26 cellular contexts compared by ENCODE assay signal in genomic region chr3:52257911-52258310, GRCh38. TPM values are rescaled to one million over a fixed set of nuclear protein-coding genes. Genes with fewer than 3 reads are reported as not detected.
DNase-seq lines count a peak whose midpoint lies in the region; ATAC-seq and TF ChIP-seq lines count a peak whose summit lies in the region.
"Had no signal": no experiment of that assay in that cellular context is flagged by ENCODE, and none has a peak within 500 bp of the region (broad histone marks: within the 10 kb centered on the region; RNA-seq: fewer than 3 reads in every experiment).

No MANE protein-coding gene starts in this region.

- no peak overlapping the region for H3K27ac ChIP-seq in spleen
- H3K27ac ChIP-seq in psoas muscle = no peak overlapping the region
- H3K27ac ChIP-seq: A549, BLaER1, left lung, uterus had no signal

- H3K4me1 Mint-ChIP-seq in activated naive CD4-positive, alpha-beta T cell treated with anti-CD3 and anti-CD28 coated beads for 36 hours (ENCODE audit: low read depth) = peaks cover 95% of the 10 kb centered on the region
- H3K4me1 Mint-ChIP-seq in activated T-helper 2 cell treated with anti-CD3 and anti-CD28 coated beads, Interferon-gamma antibody, Interleukin-2, Interleukin-4, amounts not matched to agents 10 μg/mL and 5 μg/mL and 100 μg/mL, durations not matched to agents 14 hours and 24 hours and 36 hours (ENCODE audit: low read depth) = peaks cover 82% of the 10 kb centered on the region
- H3K4me1 Mint-ChIP-seq in endothelial cell (ENCODE audit: unreplicated experiment) = peaks cover 11% of the 10 kb centered on the region
- peaks cover 81% of the 10 kb centered on the region for H3K4me1 Mint-ChIP-seq in stimulated activated effector memory CD8-positive, alpha-beta T cell treated with anti-CD3 and anti-CD28 coated beads, Interleukin-12 subunit alpha, Interleukin-12 subunit beta, amount 100 ng/mL, for 72 hours
- H3K4me1 Mint-ChIP-seq: H9, neural crest cell had no signal

- H3K9me3 Mint-ChIP-seq in activated naive CD4-positive, alpha-beta T cell treated with anti-CD3 and anti-CD28 coated beads for 36 hours = no peaks in the 10 kb centered on the region
- H3K9me3 Mint-ChIP-seq in activated T-helper 2 cell treated with anti-CD3 and anti-CD28 coated beads, Interferon-gamma antibody, Interleukin-2, Interleukin-4, amounts not matched to agents 10 μg/mL and 5 μg/mL and 100 μg/mL, durations not matched to agents 14 hours and 24 hours and 36 hours = no peaks in the 10 kb centered on the region
- no peaks in the 10 kb centered on the region for H3K9me3 Mint-ChIP-seq in endothelial cell (ENCODE audit: unreplicated experiment)
- H3K9me3 Mint-ChIP-seq in stimulated activated effector memory CD8-positive, alpha-beta T cell treated with anti-CD3 and anti-CD28 coated beads, Interleukin-12 subunit alpha, Interleukin-12 subunit beta, amount 100 ng/mL, for 72 hours = no peaks in the 10 kb centered on the region
- H3K9me3 Mint-ChIP-seq: H9, neural crest cell had no signal

- no peaks in the 10 kb centered on the region for H3K27me3 Mint-ChIP-seq in activated naive CD4-positive, alpha-beta T cell treated with anti-CD3 and anti-CD28 coated beads for 36 hours (ENCODE audit: low read depth)
- no peaks in the 10 kb centered on the region for H3K27me3 Mint-ChIP-seq in activated T-helper 2 cell treated with anti-CD3 and anti-CD28 coated beads, Interferon-gamma antibody, Interleukin-2, Interleukin-4, amounts not matched to agents 10 μg/mL and 5 μg/mL and 100 μg/mL, durations not matched to agents 14 hours and 24 hours and 36 hours (ENCODE audit: low read depth)
- peaks cover under 1% of the 10 kb centered on the region for H3K27me3 Mint-ChIP-seq in endothelial cell (ENCODE audit: unreplicated experiment)

- H3K9me3 ChIP-seq in spleen (no peaks in the 10 kb centered on the region), psoas muscle (no peaks in the 10 kb centered on the region)
- H3K9me3 ChIP-seq: A549, BLaER1, esophagus squamous epithelium, left lung, uterus had no signal

- WGBS in spleen, 5 donors = 86 to 95% (median 89%) methylated on average over 4 of the region's 4 CpGs
- WGBS in psoas muscle, 3 donors = 82 to 89% (median 84%) methylated on average over 4 of the region's 4 CpGs

- H3K27ac Mint-ChIP-seq in activated naive CD4-positive, alpha-beta T cell treated with anti-CD3 and anti-CD28 coated beads for 36 hours = peak overlapping the region; percentile 62
- H3K27ac Mint-ChIP-seq in activated T-helper 2 cell treated with anti-CD3 and anti-CD28 coated beads, Interferon-gamma antibody, Interleukin-2, Interleukin-4, amounts not matched to agents 10 μg/mL and 5 μg/mL and 100 μg/mL, durations not matched to agents 14 hours and 24 hours and 36 hours = peak overlapping the region; percentile 15
- H3K27ac Mint-ChIP-seq in endothelial cell (ENCODE audit: unreplicated experiment) = no peak overlapping the region
- peak overlapping the region; percentile 87 for H3K27ac Mint-ChIP-seq in stimulated activated effector memory CD8-positive, alpha-beta T cell treated with anti-CD3 and anti-CD28 coated beads, Interleukin-12 subunit alpha, Interleukin-12 subunit beta, amount 100 ng/mL, for 72 hours
- H3K27ac Mint-ChIP-seq: H9 had no signal

- H3K4me3 Mint-ChIP-seq in activated naive CD4-positive, alpha-beta T cell treated with anti-CD3 and anti-CD28 coated beads for 36 hours = no peak overlapping the region
- no peak overlapping the region for H3K4me3 Mint-ChIP-seq in activated T-helper 2 cell treated with anti-CD3 and anti-CD28 coated beads, Interferon-gamma antibody, Interleukin-2, Interleukin-4, amounts not matched to agents 10 μg/mL and 5 μg/mL and 100 μg/mL, durations not matched to agents 14 hours and 24 hours and 36 hours (ENCODE audit: low read depth)
- peak overlapping the region; percentile 68 for H3K4me3 Mint-ChIP-seq in endothelial cell (ENCODE audit: unreplicated experiment)
- H3K4me3 Mint-ChIP-seq in stimulated activated effector memory CD8-positive, alpha-beta T cell treated with anti-CD3 and anti-CD28 coated beads, Interleukin-12 subunit alpha, Interleukin-12 subunit beta, amount 100 ng/mL, for 72 hours = no peak overlapping the region
- H3K4me3 Mint-ChIP-seq: H9, neural crest cell had no signal

- peaks cover 14 to 79% (median 29%) of the 10 kb centered on the region in 6 donors for H3K4me1 ChIP-seq in spleen
- H3K4me1 ChIP-seq in psoas muscle = no peaks in the 10 kb centered on the region
- H3K4me1 ChIP-seq: A549, uterus had no signal

- peaks cover 0 to 100% (median 85%) of the 10 kb centered on the region in 6 donors for H3K36me3 ChIP-seq in spleen
- peaks cover 42 to 100% of the 10 kb centered on the region in 2 donors for H3K36me3 ChIP-seq in psoas muscle (ENCODE audit: insufficient read depth in 1 of 2, low read depth in 1 of 2)
- H3K36me3 ChIP-seq: uterus had no signal

- TF ChIP-seq CTCF in endothelial cell (IDR thresholded peaks at IDR 0.05; ENCODE audit: unreplicated experiment) = no peak
- no peak for TF ChIP-seq CTCF in spleen (IDR thresholded peaks at IDR 0.05 in 8 of 11, conservative IDR thresholded peaks at IDR 0.05 in 3 of 11)
- no peak for TF ChIP-seq CTCF in psoas muscle (IDR thresholded peaks at IDR 0.05)

- H3K4me3 ChIP-seq in spleen (no peak overlapping the region), psoas muscle (no peak overlapping the region)
- H3K4me3 ChIP-seq: A549, BLaER1, esophagus squamous epithelium, left lung, uterus had no signal

- TF ChIP-seq POLR2A in spleen (IDR thresholded peaks at IDR 0.05) = no peak

- no peak for ATAC-seq in stimulated activated effector memory CD8-positive, alpha-beta T cell treated with anti-CD3 and anti-CD28 coated beads, Interleukin-12 subunit alpha, Interleukin-12 subunit beta, amount 100 ng/mL, for 72 hours
- ATAC-seq in GM19463 (IDR thresholded peaks at IDR 0.05; ENCODE audit: unreplicated experiment) (no peak), psoas muscle (no peak)
- ATAC-seq: A549, left lung had no signal

- peaks cover 92% of the 10 kb centered on the region for H3K36me3 Mint-ChIP-seq in activated naive CD4-positive, alpha-beta T cell treated with anti-CD3 and anti-CD28 coated beads for 36 hours (ENCODE audit: low read depth)
- peaks cover 97% of the 10 kb centered on the region for H3K36me3 Mint-ChIP-seq in activated T-helper 2 cell treated with anti-CD3 and anti-CD28 coated beads, Interferon-gamma antibody, Interleukin-2, Interleukin-4, amounts not matched to agents 10 μg/mL and 5 μg/mL and 100 μg/mL, durations not matched to agents 14 hours and 24 hours and 36 hours (ENCODE audit: low read depth)
- H3K36me3 Mint-ChIP-seq in endothelial cell (ENCODE audit: low read depth, unreplicated experiment) = peaks cover 46% of the 10 kb centered on the region
- peaks cover 100% of the 10 kb centered on the region for H3K36me3 Mint-ChIP-seq in stimulated activated effector memory CD8-positive, alpha-beta T cell treated with anti-CD3 and anti-CD28 coated beads, Interleukin-12 subunit alpha, Interleukin-12 subunit beta, amount 100 ng/mL, for 72 hours

- H3K27me3 ChIP-seq in spleen (replicated peaks in 1 of 7) = no peaks in the 10 kb centered on the region
- H3K27me3 ChIP-seq in psoas muscle (ENCODE audit: insufficient read depth in 3 of 3, low read length in 2 of 3) = no peaks in the 10 kb centered on the region
- H3K27me3 ChIP-seq: BLaER1, esophagus squamous epithelium, left lung, uterus had no signal

- DNase-seq in activated naive CD4-positive, alpha-beta T cell treated with anti-CD3 and anti-CD28 coated beads for 36 hours = no peak
- DNase-seq in activated naive CD4-positive, alpha-beta T cell treated with Interleukin-2 at 50 U/mL for 16 hours = no peak
- no peak for DNase-seq in activated T-helper 2 cell treated with anti-CD3 and anti-CD28 coated beads, Interferon-gamma antibody, Interleukin-2, Interleukin-4, amounts not matched to agents 10 μg/mL and 5 μg/mL and 100 μg/mL, durations not matched to agents 14 hours and 24 hours and 36 hours (ENCODE audit: low spot score)
- no peak for DNase-seq in endothelial cell (ENCODE audit: low spot score)
- no peak for DNase-seq in stimulated activated effector memory CD8-positive, alpha-beta T cell treated with anti-CD3 and anti-CD28 coated beads, Interleukin-12 subunit alpha, Interleukin-12 subunit beta, amount 100 ng/mL, for 72 hours (ENCODE audit: low spot score in 2 of 2)
- no peak for DNase-seq in spleen
- no peak for DNase-seq in psoas muscle
- DNase-seq: activated CD4-positive, alpha-beta T cell treated with anti-CD3 and anti-CD28 coated beads, Interleukin-2, amount 50 U/mL, for 1 hour; amygdala; central memory CD4-positive, alpha-beta T cell; esophagus squamous epithelium; H9; left lung; midbrain; NCI-H1048; NCI-H2029; NCI-H226; NCI-H82; SHP77; small intestine; uterus had no signal

- CTCF ChIA-PET in activated naive CD4-positive, alpha-beta T cell treated with anti-CD3 and anti-CD28 coated beads for 36 hours (lab: Charles Lee) = interaction anchor here (3.7 to 4.3 kb wide), 2 partner anchors 20 to 26 kb away, joined by 13 to 17 read pairs; partner anchors contain the start of gene WDR82

- intact Hi-C loops in activated naive CD4-positive, alpha-beta T cell treated with anti-CD3 and anti-CD28 coated beads for 36 hours (cut with micrococcal nuclease) = no loop called here
- intact Hi-C loops in activated T-helper 2 cell treated with anti-CD3 and anti-CD28 coated beads, Interferon-gamma antibody, Interleukin-2, Interleukin-4, amounts not matched to agents 10 μg/mL and 5 μg/mL and 100 μg/mL, durations not matched to agents 14 hours and 24 hours and 36 hours (cut with micrococcal nuclease) = no loop called here
- intact Hi-C loops in spleen (cut with DNase I; ENCODE audit: low total_unique reads) = no loop called here
- intact Hi-C loops in psoas muscle (cut with DNase I) = no loop called here

RNA-seq across cellular contexts. Expression of gene PPM1M, which starts 12.4 kb away (rescaled TPM):
- total RNA-seq in activated naive CD4-positive, alpha-beta T cell treated with anti-CD3 and anti-CD28 coated beads for 36 hours = 100 to 1,000 TPM; 107 to 108 TPM
- 44.7 and 46.4 TPM in 2 replicates for total RNA-seq in activated T-helper 2 cell treated with anti-CD3 and anti-CD28 coated beads, Interferon-gamma antibody, Interleukin-2, Interleukin-4, amounts not matched to agents 10 μg/mL and 5 μg/mL and 100 μg/mL, durations not matched to agents 14 hours and 24 hours and 36 hours
- total RNA-seq in endothelial cell (ENCODE audit: unreplicated experiment) (15.0 TPM), spleen (10 to 100 TPM; 26.3 to 77.8 (median 55.8) TPM), psoas muscle (1 to 10 TPM; 2.1 to 7.5 (median 3.9) TPM)
- polyA plus RNA-seq in spleen (10 to 100 TPM; 29.2 to 37.2 (median 33.6) TPM), psoas muscle (1 to 10 TPM; 2.5 to 3.3 (median 2.6) TPM)

RNA-seq across cellular contexts. Expression of gene TWF2, which starts 19.0 kb away (rescaled TPM):
- 10 to 100 TPM; 89.1 to 91.3 TPM for total RNA-seq in activated naive CD4-positive, alpha-beta T cell treated with anti-CD3 and anti-CD28 coated beads for 36 hours
- total RNA-seq in activated T-helper 2 cell treated with anti-CD3 and anti-CD28 coated beads, Interferon-gamma antibody, Interleukin-2, Interleukin-4, amounts not matched to agents 10 μg/mL and 5 μg/mL and 100 μg/mL, durations not matched to agents 14 hours and 24 hours and 36 hours = 89.7 and 91.1 TPM in 2 replicates
- 85.3 TPM for total RNA-seq in endothelial cell (ENCODE audit: unreplicated experiment)
- 100 to 1,000 TPM in 1 of 7 donors, 10 to 100 TPM in 6; 57.5 to 109 (median 68.2) TPM for total RNA-seq in spleen
- 10 to 100 TPM; 47.3 to 71.4 (median 59.8) TPM for polyA plus RNA-seq in spleen
- total RNA-seq in psoas muscle = 100 to 1,000 TPM in 3 of 4 donors, 10 to 100 TPM in 1; 74.9 to 224 (median 138) TPM
- 100 to 1,000 TPM in 1 of 3 donors, 10 to 100 TPM in 2; 19.6 to 160 (median 74.6) TPM for polyA plus RNA-seq in psoas muscle

RNA-seq across cellular contexts. Expression of gene WDR82, which starts 20.5 kb away (rescaled TPM):
- 100 to 1,000 TPM; 176 to 177 TPM for total RNA-seq in activated naive CD4-positive, alpha-beta T cell treated with anti-CD3 and anti-CD28 coated beads for 36 hours
- 101 and 103 TPM in 2 replicates for total RNA-seq in activated T-helper 2 cell treated with anti-CD3 and anti-CD28 coated beads, Interferon-gamma antibody, Interleukin-2, Interleukin-4, amounts not matched to agents 10 μg/mL and 5 μg/mL and 100 μg/mL, durations not matched to agents 14 hours and 24 hours and 36 hours
- 72.3 TPM for total RNA-seq in endothelial cell (ENCODE audit: unreplicated experiment)
- 10 to 100 TPM; 60.5 to 80.6 (median 72.0) TPM for total RNA-seq in spleen
- polyA plus RNA-seq in spleen = 10 to 100 TPM; 20.9 to 35.8 (median 23.6) TPM
- total RNA-seq in psoas muscle = 10 to 100 TPM; 62.1 to 93.1 (median 85.5) TPM
- 10 to 100 TPM; 46.1 to 96.7 (median 53.4) TPM for polyA plus RNA-seq in psoas muscle

RNA-seq across cellular contexts. Expression of gene GLYCTK, which starts 29.7 kb away (rescaled TPM):
- 10 to 100 TPM; 25.9 to 27.7 TPM for total RNA-seq in activated naive CD4-positive, alpha-beta T cell treated with anti-CD3 and anti-CD28 coated beads for 36 hours
- 16.6 and 16.8 TPM in 2 replicates for total RNA-seq in activated T-helper 2 cell treated with anti-CD3 and anti-CD28 coated beads, Interferon-gamma antibody, Interleukin-2, Interleukin-4, amounts not matched to agents 10 μg/mL and 5 μg/mL and 100 μg/mL, durations not matched to agents 14 hours and 24 hours and 36 hours
- 22.4 TPM for total RNA-seq in endothelial cell (ENCODE audit: unreplicated experiment)
- 10 to 100 TPM; 13.4 to 31.9 (median 26.8) TPM for total RNA-seq in spleen
- polyA plus RNA-seq in spleen = 10 to 100 TPM; 14.9 to 22.5 (median 22.2) TPM
- 1 to 10 TPM; 3.0 to 7.2 (median 5.7) TPM for total RNA-seq in psoas muscle
- polyA plus RNA-seq in psoas muscle = 10 to 100 TPM in 1 of 3 donors, 1 to 10 TPM in 2; 3.1 to 16.5 (median 4.2) TPM

RNA-seq across cellular contexts. Expression of gene TLR9, which starts 32.5 kb away (rescaled TPM):
- under 1 TPM; 0.62 to 0.89 TPM for total RNA-seq in activated naive CD4-positive, alpha-beta T cell treated with anti-CD3 and anti-CD28 coated beads for 36 hours
- 0.32 and 0.50 TPM in 2 replicates for total RNA-seq in activated T-helper 2 cell treated with anti-CD3 and anti-CD28 coated beads, Interferon-gamma antibody, Interleukin-2, Interleukin-4, amounts not matched to agents 10 μg/mL and 5 μg/mL and 100 μg/mL, durations not matched to agents 14 hours and 24 hours and 36 hours
- total RNA-seq in endothelial cell (ENCODE audit: unreplicated experiment) (not detected), spleen (1 to 10 TPM; 2.3 to 7.7 (median 4.2) TPM), psoas muscle (under 1 TPM in 3 of 4 donors, not detected in 1; 0.34 to 0.55 (median 0.41) TPM)
- polyA plus RNA-seq in spleen (1 to 10 TPM in 1 of 3 donors, under 1 TPM in 1, not detected in 1; 0.55 to 3.8 TPM), psoas muscle (under 1 TPM; 0.04 to 0.14 (median 0.08) TPM)
- total RNA-seq: esophagus squamous epithelium, H9, HT1080, neural crest cell had no signal
